1 cellular context compared by ENCODE assay signal in genomic region chr13:75549262-75550158, GRCh38.
A peak's percentile ranks its signal among the peaks of the same experiment; 100 is the strongest.
TF ChIP-seq lines count a peak whose summit lies in the region.

Gene UCHL3, plus strand, starts transcription at chr13:75549791. Its CDS starts 30 bp downstream, at chr13:75549821.

TF ChIP-seq in HEK293, 187 proteins besides CTCF, POLR2A, EP300 and RAD21 (continued from another document):
- TF ChIP-seq ZNF335 (tag by site-specific recombination; conservative IDR thresholded peaks at IDR 0.05) (peak; percentile 72), REPIN1 (tag by site-specific recombination; IDR thresholded peaks at IDR 0.05; ENCODE audit: low read depth) (no peak), ZNF473 (tag by site-specific recombination; IDR thresholded peaks at IDR 0.05) (no peak), ZNF549 (tag by site-specific recombination; IDR thresholded peaks at IDR 0.05) (no peak), ZBTB11 (tag by site-specific recombination; conservative IDR thresholded peaks at IDR 0.05; ENCODE audit: low read depth) (no peak), ZSCAN30 (tag by site-specific recombination; IDR thresholded peaks at IDR 0.05) (0 out of 2 replicates have a peak, but pooled peaks have one; percentile 35), ZFP37 (tag by site-specific recombination; IDR thresholded peaks at IDR 0.05) (0 out of 2 replicates have a peak, but pooled peaks have one; percentile 54)
- TF ChIP-seq, protein P1, sequence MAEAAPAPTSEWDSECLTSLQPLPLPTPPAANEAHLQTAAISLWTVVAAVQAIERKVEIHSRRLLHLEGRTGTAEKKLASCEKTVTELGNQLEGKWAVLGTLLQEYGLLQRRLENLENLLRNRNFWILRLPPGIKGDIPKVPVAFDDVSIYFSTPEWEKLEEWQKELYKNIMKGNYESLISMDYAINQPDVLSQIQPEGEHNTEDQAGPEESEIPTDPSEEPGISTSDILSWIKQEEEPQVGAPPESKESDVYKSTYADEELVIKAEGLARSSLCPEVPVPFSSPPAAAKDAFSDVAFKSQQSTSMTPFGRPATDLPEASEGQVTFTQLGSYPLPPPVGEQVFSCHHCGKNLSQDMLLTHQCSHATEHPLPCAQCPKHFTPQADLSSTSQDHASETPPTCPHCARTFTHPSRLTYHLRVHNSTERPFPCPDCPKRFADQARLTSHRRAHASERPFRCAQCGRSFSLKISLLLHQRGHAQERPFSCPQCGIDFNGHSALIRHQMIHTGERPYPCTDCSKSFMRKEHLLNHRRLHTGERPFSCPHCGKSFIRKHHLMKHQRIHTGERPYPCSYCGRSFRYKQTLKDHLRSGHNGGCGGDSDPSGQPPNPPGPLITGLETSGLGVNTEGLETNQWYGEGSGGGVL (tag by site-specific recombination; IDR thresholded peaks at IDR 0.05), result no peak
